ENCODE assay signal across 10 cellular contexts in the genomic region with DNA sequence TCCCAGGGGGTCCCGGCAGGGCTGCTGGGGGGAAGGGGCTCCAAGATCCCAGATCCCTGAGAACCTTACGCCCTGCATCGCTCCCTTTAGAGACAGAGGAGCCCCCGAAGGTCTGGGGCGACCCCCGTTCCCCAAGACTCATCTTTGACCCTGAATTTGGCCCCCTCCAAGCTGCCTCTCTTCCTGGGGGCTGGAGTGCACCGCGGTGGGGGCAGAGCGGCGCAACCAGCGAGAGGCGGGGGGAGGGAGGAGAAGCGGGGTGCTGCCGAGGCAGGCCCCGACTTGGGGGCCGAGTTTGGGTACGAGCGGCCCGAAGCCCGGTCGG. TPM values are rescaled to one million over a fixed set of nuclear protein-coding genes. Genes with fewer than 3 reads are reported as not detected.
A peak's percentile ranks its signal among the peaks of the same experiment; 100 is the strongest.
DNase-seq lines count a peak whose midpoint lies in the region; ATAC-seq, FAIRE-seq and TF ChIP-seq lines count a peak whose summit lies in the region.
"Had no signal": no experiment of that assay in that cellular context is flagged by ENCODE, and none has a peak within 500 bp of the region (broad histone marks: within the 10 kb centered on the region; RNA-seq: fewer than 3 reads in every experiment).

No MANE protein-coding gene starts in this region.

- H3K79me2 ChIP-seq in PC-3 (ENCODE audit: low read length) (peaks cover 3% of the 10 kb centered on the region; the same call in 1 of the 2 replicates), endothelial cell of umbilical vein (ENCODE audit: control insufficient read depth, insufficient read depth, low read length) (no peaks in the 10 kb centered on the region), neural progenitor cell (ENCODE audit: low read depth) (no peaks in the 10 kb centered on the region)

- H3K4me1 ChIP-seq in BLaER1 (peaks cover 78% of the 10 kb centered on the region), PC-3 (ENCODE audit: insufficient read depth, low read length) (peaks cover 31% of the 10 kb centered on the region), endothelial cell of umbilical vein (ENCODE audit: control insufficient read depth, extremely low read depth, insufficient read depth, low read length) (peaks cover 29% of the 10 kb centered on the region), neural progenitor cell (peaks cover 25% of the 10 kb centered on the region), small intestine (ENCODE audit: control insufficient read depth in 2 of 2, insufficient read depth in 1 of 2, low read depth in 1 of 2, low read length in 1 of 2) (peaks cover 0 to 2% of the 10 kb centered on the region in 2 donors)

- no peaks in the 10 kb centered on the region for H3F3A ChIP-seq in PC-3 (ENCODE audit: low read length, unreplicated experiment)
- H3F3A ChIP-seq in neural progenitor cell (ENCODE audit: low read depth): peaks cover 19% of the 10 kb centered on the region

- H3K9me1 ChIP-seq in endothelial cell of umbilical vein (replicated peaks; ENCODE audit: control insufficient read depth, extremely low read depth, insufficient read depth, low read length): no peaks in the 10 kb centered on the region

- intact Hi-C loops in PC-3 (cut with micrococcal nuclease) (no loop called here), endothelial cell of umbilical vein (cut with micrococcal nuclease) (loop anchor here (10.0 kb wide), 1 partner anchor 288 kb away; a partner anchor contains a TSS)

- peaks cover 8% of the 10 kb centered on the region for H3K27me3 Mint-ChIP-seq in neural progenitor cell (ENCODE audit: insufficient read depth, low read depth)

- FAIRE-seq in endothelial cell of umbilical vein (lab: Jason Lieb, UNC) (no peak), GM12891 (lab: Jason Lieb, UNC) (no peak), small intestine (lab: Jason Lieb, UNC) (no peak)

- WGBS in small intestine, 3 donors: 3 to 6% (median 6%) methylated on average over 13 to 21 of the region's 21 CpGs

- H3K9me3 Mint-ChIP-seq in neural progenitor cell: no peaks in the 10 kb centered on the region

- ATAC-seq in PC-3: no peak

- H3K9me3 ChIP-seq in BLaER1 (no peaks in the 10 kb centered on the region), PC-3 (ENCODE audit: low read length) (no peaks in the 10 kb centered on the region), endothelial cell of umbilical vein (replicated peaks; ENCODE audit: control insufficient read depth, insufficient read depth, low read length) (no peaks in the 10 kb centered on the region), neural progenitor cell (ENCODE audit: low read depth) (no peaks in the 10 kb centered on the region), small intestine (ENCODE audit: control insufficient read depth, low read depth) (no peaks in the 10 kb centered on the region)

- H3K4me1 Mint-ChIP-seq in neural progenitor cell: peaks cover 31% of the 10 kb centered on the region

- H3K36me3 ChIP-seq in BLaER1 (no peaks in the 10 kb centered on the region), PC-3 (ENCODE audit: low read depth, low read length) (no peaks in the 10 kb centered on the region), endothelial cell of umbilical vein (ENCODE audit: control insufficient read depth in 2 of 2, extremely low read depth in 1 of 2, insufficient read depth in 2 of 2, low read length in 2 of 2) (no peaks in the 10 kb centered on the region), neural progenitor cell (no peaks in the 10 kb centered on the region), small intestine (ENCODE audit: control insufficient read depth in 2 of 2, insufficient read depth in 2 of 2, low read length in 2 of 2) (no peaks in the 10 kb centered on the region)

- BruUV-seq in PC-3 (replicated peaks; lab: Mats Ljungman, UMichigan): no TSS peak
- no TSS peak for BruUV-seq in endothelial cell of umbilical vein (replicated peaks; lab: Mats Ljungman, UMichigan)

- no peaks in the 10 kb centered on the region for H3K36me3 Mint-ChIP-seq in neural progenitor cell

- TF ChIP-seq CTCF in PC-3 (conservative IDR thresholded peaks at IDR 0.05; ENCODE audit: low read depth, low read length) (no peak), endothelial cell of umbilical vein (IDR thresholded peaks at IDR 0.05; ENCODE audit: extremely low read depth in 1 of 2, insufficient read depth in 1 of 2, low read depth in 1 of 2, low read length in 2 of 2) (no peak), neural progenitor cell (IDR thresholded peaks at IDR 0.05) (no peak)

- H3K27ac Mint-ChIP-seq in neural progenitor cell: no peak overlapping the region

- H3K9me2 ChIP-seq in PC-3 (replicated peaks; ENCODE audit: low read length): no peaks in the 10 kb centered on the region

- H4K20me1 ChIP-seq in BLaER1: 0 out of 2 replicates have a peak, but pooled peaks cover 6% of the 10 kb centered on the region
- no peaks in the 10 kb centered on the region for H4K20me1 ChIP-seq in PC-3 (ENCODE audit: low read length)
- no peaks in the 10 kb centered on the region for H4K20me1 ChIP-seq in endothelial cell of umbilical vein (replicated peaks; ENCODE audit: control insufficient read depth, extremely low read depth, insufficient read depth, low read length)
- H4K20me1 ChIP-seq in neural progenitor cell (ENCODE audit: low read depth): peaks cover 14% of the 10 kb centered on the region

- TF ChIP-seq POLR2A in endothelial cell of umbilical vein (IDR thresholded peaks at IDR 0.05; ENCODE audit: low read depth, low read length): no peak
- TF ChIP-seq POLR2A in GM12891 (IDR thresholded peaks at IDR 0.05; ENCODE audit: low read depth, low read length): no peak

- H3K4me3 ChIP-seq in BLaER1: peak overlapping the region; percentile 69
- peak overlapping the region; percentile 89 for H3K4me3 ChIP-seq in PC-3 (ENCODE audit: low read length)
- peak overlapping the region; percentile 30 to 57 (median 48) for H3K4me3 ChIP-seq in endothelial cell of umbilical vein (replicated peaks in 1 of 3; ENCODE audit: insufficient read depth in 1 of 3, low read depth in 1 of 3, low read length in 3 of 3)
- H3K4me3 ChIP-seq in neural progenitor cell: peak overlapping the region; percentile 89
- H3K4me3 ChIP-seq in small intestine (ENCODE audit: low read depth in 1 of 2, low read length in 2 of 2): peak overlapping the region in 1 of 2 donors; percentile 46

- no peak overlapping the region for H3K27ac ChIP-seq in BLaER1
- no peak overlapping the region for H3K27ac ChIP-seq in PC-3 (ENCODE audit: low read length)
- no peak overlapping the region for H3K27ac ChIP-seq in endothelial cell of umbilical vein (ENCODE audit: insufficient read depth, low read depth, low read length)
- H3K27ac ChIP-seq in neural progenitor cell: no peak overlapping the region
- no peak overlapping the region for H3K27ac ChIP-seq in small intestine (ENCODE audit: low read depth in 1 of 2, low read length in 1 of 2)

- POLR2A ChIA-PET in PC-3 (lab: Charles Lee; ENCODE audit: unreplicated experiment): no interaction called here
- POLR2A ChIA-PET in endothelial cell of umbilical vein (lab: Charles Lee): no interaction called here

- H2AFZ ChIP-seq in PC-3 (ENCODE audit: low read length): peak overlapping the region; percentile 59
- H2AFZ ChIP-seq in endothelial cell of umbilical vein (ENCODE audit: low read depth, low read length): peak overlapping the region; percentile 42
- peak overlapping the region; percentile 50 for H2AFZ ChIP-seq in neural progenitor cell (replicated peaks)

- peaks cover 5% of the 10 kb centered on the region; the same call in 1 of the 2 replicates for H3K27me3 ChIP-seq in BLaER1
- no peaks in the 10 kb centered on the region for H3K27me3 ChIP-seq in PC-3 (ENCODE audit: low read length)
- H3K27me3 ChIP-seq in endothelial cell of umbilical vein (ENCODE audit: control insufficient read depth in 2 of 2, insufficient read depth in 2 of 2, low read length in 2 of 2): no peaks in the 10 kb centered on the region
- H3K27me3 ChIP-seq in neural progenitor cell: peaks cover 39% of the 10 kb centered on the region
- no peaks in the 10 kb centered on the region for H3K27me3 ChIP-seq in small intestine (ENCODE audit: control insufficient read depth in 2 of 2, insufficient read depth in 2 of 2, low read length in 2 of 2)

- CTCF ChIA-PET in PC-3 (lab: Charles Lee): no interaction called here
- CTCF ChIA-PET in endothelial cell of umbilical vein (lab: Charles Lee): no interaction called here

- dilution Hi-C loops in endothelial cell of umbilical vein (cut with MboI; ENCODE audit: extremely low pct_ligation_motif_present, low sequenced_read_pairs): no loop called here

- no peak for DNase-seq in PC-3
- DNase-seq in endothelial cell of umbilical vein (ENCODE audit: low read depth, low spot score): no peak
- DNase-seq in neural progenitor cell (ENCODE audit: low spot score): no peak
- no peak for DNase-seq in inferior parietal cortex (ENCODE audit: extremely low spot score)
- no peak for DNase-seq in GM12891 (ENCODE audit: insufficient read length, low spot score)
- DNase-seq in small intestine: no peak
- DNase-seq in AG08395 (ENCODE audit: low spot score): no peak
- DNase-seq: NCI-H446 treated with DMSO at 0.1 percent for 48 hours had no signal

- H3K9ac ChIP-seq in BLaER1 (peak overlapping the region; percentile 36), PC-3 (ENCODE audit: low read length) (peak overlapping the region; percentile 65), endothelial cell of umbilical vein (replicated peaks; ENCODE audit: extremely low read depth, insufficient read depth, low read length) (peak overlapping the region; percentile 13), neural progenitor cell (no peak overlapping the region)

- peak overlapping the region; percentile 96 for H3K4me2 ChIP-seq in BLaER1
- H3K4me2 ChIP-seq in PC-3 (ENCODE audit: low read length): peak overlapping the region; percentile 99
- H3K4me2 ChIP-seq in endothelial cell of umbilical vein (ENCODE audit: insufficient read depth, low read length): peak overlapping the region; percentile 55
- peak overlapping the region; percentile 100 for H3K4me2 ChIP-seq in neural progenitor cell

- peak overlapping the region; percentile 86 for H3K4me3 Mint-ChIP-seq in neural progenitor cell

RNA-seq across cellular contexts. Expression of a gene that starts 5.4 kb away (rescaled TPM):
- 42.8 and 66.1 TPM in 2 replicates for total RNA-seq in PC-3 (2014; rRNA removed)
- total RNA-seq in endothelial cell of umbilical vein: 56.9 and 68.3 TPM in 2 replicates
- 30.6 and 40.8 TPM in 2 replicates for polyA plus RNA-seq in endothelial cell of umbilical vein
- 15.3 and 21.4 TPM in 2 replicates for polyA plus RNA-seq in endothelial cell of umbilical vein (2011; cell fraction: cytosol; rRNA removed)
- 140 and 157 TPM in 2 replicates for polyA plus RNA-seq in endothelial cell of umbilical vein (2011; cell fraction: nucleus; rRNA removed)
- 25.4 and 32.1 TPM in 2 replicates for polyA plus RNA-seq in endothelial cell of umbilical vein (2012)
- polyA minus RNA-seq in endothelial cell of umbilical vein: 24.3 and 28.8 TPM in 2 replicates
- polyA minus RNA-seq in endothelial cell of umbilical vein (2011; cell fraction: cytosol; rRNA and poly(A)+ RNA removed): 1.3 TPM
- 33.5 and 67.5 TPM in 2 replicates for polyA minus RNA-seq in endothelial cell of umbilical vein (2011; cell fraction: nucleus; rRNA and poly(A)+ RNA removed)
- total RNA-seq in neural progenitor cell (ENCODE audit: low replicate concordance): 7.4 and 25.9 TPM in 2 replicates
- 0.24 TPM for polyA plus RNA-seq in GM12891 (2012; ENCODE audit: low read depth, missing spikeins)
- polyA plus RNA-seq in small intestine: 10 to 100 TPM in 1 of 3 donors, 1 to 10 TPM in 2; 2.4 to 10.5 (median 3.8) TPM

RNA-seq across cellular contexts. Expression of a gene that starts 30.9 kb away (rescaled TPM):
- total RNA-seq in PC-3 (2014; rRNA removed) (42.5 and 60.1 TPM in 2 replicates), endothelial cell of umbilical vein (33.9 and 48.7 TPM in 2 replicates), neural progenitor cell (ENCODE audit: low replicate concordance) (15.6 and 23.7 TPM in 2 replicates)
- polyA plus RNA-seq in endothelial cell of umbilical vein (38.8 and 52.9 TPM in 2 replicates), small intestine (10 to 100 TPM; 23.0 to 43.2 (median 23.3) TPM)
- polyA plus RNA-seq in endothelial cell of umbilical vein (2011; cell fraction: cytosol; rRNA removed): 8.5 and 11.8 TPM in 2 replicates
- polyA plus RNA-seq in endothelial cell of umbilical vein (2011; cell fraction: nucleus; rRNA removed): 247 and 252 TPM in 2 replicates
- polyA plus RNA-seq in endothelial cell of umbilical vein (2012): 18.0 and 27.4 TPM in 2 replicates
- polyA minus RNA-seq in endothelial cell of umbilical vein: 11.2 and 23.6 TPM in 2 replicates
- not detected for polyA minus RNA-seq in endothelial cell of umbilical vein (2011; cell fraction: cytosol; rRNA and poly(A)+ RNA removed)
- polyA minus RNA-seq in endothelial cell of umbilical vein (2011; cell fraction: nucleus; rRNA and poly(A)+ RNA removed): 31.3 and 39.8 TPM in 2 replicates
- polyA plus RNA-seq in GM12891 (2012; ENCODE audit: low read depth, missing spikeins): 0.46 TPM

RNA-seq across cellular contexts. Expression of a gene that starts 57.5 kb away (rescaled TPM):
- total RNA-seq in PC-3 (2014; rRNA removed) (79.1 and 102 TPM in 2 replicates), endothelial cell of umbilical vein (39.7 and 42.9 TPM in 2 replicates), neural progenitor cell (ENCODE audit: low replicate concordance) (28.1 and 48.0 TPM in 2 replicates)
- polyA plus RNA-seq in endothelial cell of umbilical vein (14.1 TPM in 2 replicates), small intestine (1 to 10 TPM; 1.6 to 5.9 (median 2.0) TPM)
- polyA plus RNA-seq in endothelial cell of umbilical vein (2011; cell fraction: cytosol; rRNA removed): 13.0 and 13.4 TPM in 2 replicates
- 40.5 and 51.7 TPM in 2 replicates for polyA plus RNA-seq in endothelial cell of umbilical vein (2011; cell fraction: nucleus; rRNA removed)
- 5.7 and 9.3 TPM in 2 replicates for polyA plus RNA-seq in endothelial cell of umbilical vein (2012)
- polyA minus RNA-seq in endothelial cell of umbilical vein: 26.7 and 32.8 TPM in 2 replicates
- 19.9 TPM for polyA minus RNA-seq in endothelial cell of umbilical vein (2011; cell fraction: cytosol; rRNA and poly(A)+ RNA removed)
- 47.2 and 68.1 TPM in 2 replicates for polyA minus RNA-seq in endothelial cell of umbilical vein (2011; cell fraction: nucleus; rRNA and poly(A)+ RNA removed)
- polyA plus RNA-seq in GM12891 (2012; ENCODE audit: low read depth, missing spikeins): 5.1 TPM

RNA-seq across cellular contexts. Expression of a gene that starts 58.3 kb away (rescaled TPM):
- total RNA-seq in PC-3 (2014; rRNA removed) (not detected in 2 replicates), endothelial cell of umbilical vein (not detected in 2 replicates), neural progenitor cell (ENCODE audit: low replicate concordance) (not detected in 2 replicates)
- polyA plus RNA-seq in endothelial cell of umbilical vein (not detected in 2 replicates), small intestine (under 1 TPM in 2 of 3 donors, not detected in 1; 0.13 to 0.27 TPM)
- 0.03 TPM in 1 of 2 replicates, not detected in the other for polyA plus RNA-seq in endothelial cell of umbilical vein (2011; cell fraction: cytosol; rRNA removed)
- polyA plus RNA-seq in endothelial cell of umbilical vein (2011; cell fraction: nucleus; rRNA removed): not detected in 2 replicates
- not detected in 2 replicates for polyA plus RNA-seq in endothelial cell of umbilical vein (2012)
- not detected in 2 replicates for polyA minus RNA-seq in endothelial cell of umbilical vein
- polyA minus RNA-seq in endothelial cell of umbilical vein (2011; cell fraction: cytosol; rRNA and poly(A)+ RNA removed): not detected
- not detected in 2 replicates for polyA minus RNA-seq in endothelial cell of umbilical vein (2011; cell fraction: nucleus; rRNA and poly(A)+ RNA removed)
- polyA plus RNA-seq in GM12891 (2012; ENCODE audit: low read depth, missing spikeins): 0.21 TPM
- total RNA-seq: posterior vena cava had no signal
